In the genomic region with DNA sequence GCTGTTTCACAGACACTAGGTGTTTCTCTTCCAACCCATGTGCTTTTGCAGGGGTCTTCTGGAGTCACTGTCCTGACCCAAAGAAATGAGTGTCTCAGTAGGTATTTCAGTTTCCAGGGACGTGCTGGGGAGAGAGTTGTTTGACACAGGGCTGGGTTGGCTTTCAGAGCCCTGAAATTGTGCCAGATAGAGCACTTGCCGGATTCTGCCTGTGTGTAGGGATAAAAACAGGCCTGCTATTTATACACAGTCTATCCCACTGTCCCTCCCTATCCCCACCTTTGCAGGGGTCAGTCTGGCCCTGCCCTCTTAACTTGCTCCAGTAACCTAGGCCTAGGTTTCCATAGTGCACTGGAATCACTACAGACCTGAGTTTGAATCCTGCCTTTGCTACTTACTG, we compare ENCODE assay signal across 11 cellular contexts. TPM values are rescaled to one million over a fixed set of nuclear protein-coding genes. Genes with fewer than 3 reads are reported as not detected.
DNase-seq lines count a peak whose midpoint lies in the region; ATAC-seq and TF ChIP-seq lines count a peak whose summit lies in the region.
"Had no signal": no experiment of that assay in that cellular context is flagged by ENCODE, and none has a peak within 500 bp of the region (broad histone marks: within the 10 kb centered on the region; RNA-seq: fewer than 3 reads in every experiment).

No MANE protein-coding gene starts in this region.

- peaks cover 42% of the 10 kb centered on the region for H3K79me2 ChIP-seq in PC-3 (ENCODE audit: low read length)

- no peaks in the 10 kb centered on the region for H3K9me2 ChIP-seq in PC-3 (replicated peaks; ENCODE audit: low read length)

- peak overlapping the region; percentile 54; the same call in 1 of the 2 replicates for H3K27ac ChIP-seq in C4-2B
- peak overlapping the region; percentile 61 for H3K27ac ChIP-seq in PC-3 (ENCODE audit: low read length)

- ATAC-seq in PC-3 (no peak), HG03521 (IDR thresholded peaks at IDR 0.05; ENCODE audit: unreplicated experiment) (no peak)

- peak overlapping the region; percentile 78 for H2AFZ ChIP-seq in PC-3 (ENCODE audit: low read length)

- H3K4me3 ChIP-seq in PC-3 (ENCODE audit: low read length) (peak overlapping the region; percentile 98), endocrine pancreas (ENCODE audit: control insufficient read depth, insufficient read depth, low read length) (peak overlapping the region; percentile 68)

- peak overlapping the region; percentile 97 for H3K4me2 ChIP-seq in PC-3 (ENCODE audit: low read length)

- no peaks in the 10 kb centered on the region for H3K27me3 ChIP-seq in PC-3 (ENCODE audit: low read length)
- H3K27me3 ChIP-seq in endocrine pancreas (ENCODE audit: control insufficient read depth, insufficient read depth, low read length): no peaks in the 10 kb centered on the region

- no peaks in the 10 kb centered on the region for H3K9me3 ChIP-seq in PC-3 (ENCODE audit: low read length)
- no peaks in the 10 kb centered on the region for H3K9me3 ChIP-seq in endocrine pancreas (ENCODE audit: control insufficient read depth, low read length)

- H3K4me3 Mint-ChIP-seq in nephron: peak overlapping the region; percentile 76 to 86 (median 79)

- no TSS peak for BruUV-seq in PC-3 (replicated peaks; lab: Mats Ljungman, UMichigan)

- H3F3A ChIP-seq in PC-3 (ENCODE audit: low read length, unreplicated experiment): no peaks in the 10 kb centered on the region

- H3K27ac Mint-ChIP-seq in nephron: no peak overlapping the region

- no peak for TF ChIP-seq CTCF in C4-2B (conservative IDR thresholded peaks at IDR 0.05)
- TF ChIP-seq CTCF in PC-3 (conservative IDR thresholded peaks at IDR 0.05; ENCODE audit: low read depth, low read length): no peak
- no peak for TF ChIP-seq CTCF in nephron (IDR thresholded peaks at IDR 0.05; ENCODE audit: unreplicated experiment in 3 of 3)

- H4K20me1 ChIP-seq in PC-3 (ENCODE audit: low read length): peaks cover 27% of the 10 kb centered on the region

- POLR2A ChIA-PET in PC-3 (lab: Charles Lee; ENCODE audit: unreplicated experiment): interaction anchor here (0.8 to 2.1 kb wide), 2 partner anchors 25 to 89 kb away, joined by 9 to 14 read pairs; no protein-coding TSS in a partner anchor

- H3K4me1 ChIP-seq in PC-3 (ENCODE audit: insufficient read depth, low read length): peaks cover 60% of the 10 kb centered on the region
- H3K4me1 ChIP-seq in endocrine pancreas (ENCODE audit: control insufficient read depth, insufficient read depth, low read length): no peaks in the 10 kb centered on the region

- H3K4me1 Mint-ChIP-seq in nephron: peaks cover 28% of the 10 kb centered on the region

- CTCF ChIA-PET in PC-3 (lab: Charles Lee): interaction anchor here (0.6 to 4.3 kb wide), 13 partner anchors 8 to 169 kb away, joined by 3 to 95 read pairs (median 10); a partner anchor contains a TSS

- no peaks in the 10 kb centered on the region for H3K9me3 Mint-ChIP-seq in nephron

- peaks cover 64% of the 10 kb centered on the region for H3K27me3 Mint-ChIP-seq in nephron (ENCODE audit: low read depth)

- intact Hi-C loops in PC-3 (cut with micrococcal nuclease): loop anchor here (5.0 kb wide), 1 partner anchor 170 kb away; a partner anchor contains a TSS

- H3K9ac ChIP-seq in PC-3 (ENCODE audit: low read length) (peak overlapping the region; percentile 88), endocrine pancreas (ENCODE audit: control insufficient read depth, insufficient read depth, low read length) (peak overlapping the region; percentile 65)

- peaks cover 18% of the 10 kb centered on the region for H3K36me3 ChIP-seq in PC-3 (ENCODE audit: low read depth, low read length)
- H3K36me3 ChIP-seq in endocrine pancreas (ENCODE audit: control insufficient read depth, insufficient read depth, low read length): no peaks in the 10 kb centered on the region

- no peak for DNase-seq in PC-3
- DNase-seq in AG20443 (ENCODE audit: low spot score): no peak
- no peak for DNase-seq in NCI-H2029 (lab: John Stamatoyannopoulos, UW)
- no peak for DNase-seq in NCI-H748 (lab: John Stamatoyannopoulos, UW; ENCODE audit: unreplicated experiment)
- DNase-seq: central memory CD4-positive, alpha-beta T cell; NCI-H2081 treated with DMSO at 0.1 percent for 48 hours had no signal

- no peaks in the 10 kb centered on the region for H3K36me3 Mint-ChIP-seq in nephron (ENCODE audit: low read depth)

RNA-seq across cellular contexts. Expression of a gene that starts 1.0 kb away (rescaled TPM):
- total RNA-seq in PC-3 (2014; rRNA removed): 82.6 and 85.9 TPM in 2 replicates

RNA-seq across cellular contexts. Expression of a gene that starts 12.6 kb away (rescaled TPM):
- 0.29 TPM in 1 of 2 replicates, not detected in the other for total RNA-seq in PC-3 (2014; rRNA removed)
- total RNA-seq: Daoy had no signal

RNA-seq across cellular contexts. Expression of a gene that starts 44.5 kb away (rescaled TPM):
- total RNA-seq in PC-3 (2014; rRNA removed): 91.9 and 125 TPM in 2 replicates

RNA-seq across cellular contexts. Expression of a gene that starts 54.3 kb away (rescaled TPM):
- 64.6 and 81.1 TPM in 2 replicates for total RNA-seq in PC-3 (2014; rRNA removed)
